In genomic region chr1:243255791-243256512, GRCh38 we compare ENCODE assay signal across 8 cellular contexts. TPM values are rescaled to one million over a fixed set of nuclear protein-coding genes. Genes with fewer than 3 reads are reported as not detected.
DNase-seq lines count a peak whose midpoint lies in the region; ATAC-seq, FAIRE-seq and TF ChIP-seq lines count a peak whose summit lies in the region.

Gene SDCCAG8, plus strand, starts transcription at chr1:243256041. Its CDS starts 133 bp downstream, at chr1:243256174.

- peak within 1 kb of the TSS; percentile 87 for H3K4me3 Mint-ChIP-seq in chondrocyte (ENCODE audit: unreplicated experiment)

- no peaks in the 10 kb centered on the region for H3K9me3 Mint-ChIP-seq in chondrocyte (ENCODE audit: low read depth)

- peak; percentile 97 to 98 for DNase-seq in AML-193 (lab: John Stamatoyannopoulos, UW)
- peak; percentile 91 for DNase-seq in NCI-H510A treated with DMSO at 0.1 percent for 48 hours (lab: John Stamatoyannopoulos, UW)
- DNase-seq in activated CD4-positive, alpha-beta T cell treated with anti-CD3 and anti-CD28 coated beads for 24 hours (ENCODE audit: low read depth in 2 of 2), result peak; percentile 87 to 88
- DNase-seq in chondrocyte (ENCODE audit: low spot score), result peak; percentile 99
- DNase-seq in kidney, result peak; percentile 99
- DNase-seq in stimulated activated CD4-positive, alpha-beta T cell treated with anti-CD3 and anti-CD28 coated beads, Interleukin-15, amount 100 ng/mL, for 24 hours, result peak; percentile 96

- H3K4me1 ChIP-seq in kidney (ENCODE audit: control insufficient read depth in 1 of 2, insufficient read depth in 1 of 2, low read depth in 1 of 2, low read length in 2 of 2), result peaks cover 6 to 21% of the 10 kb centered on the region in 2 donors

- peak within 1 kb of the TSS; percentile 99 for H3K27ac Mint-ChIP-seq in chondrocyte (ENCODE audit: unreplicated experiment)

- H3K9ac ChIP-seq in kidney (ENCODE audit: low read length in 2 of 2), result peak within 1 kb of the TSS; percentile 72 to 97

- peaks cover 45% of the 10 kb centered on the region for H3K4me1 Mint-ChIP-seq in chondrocyte (ENCODE audit: low read depth)

- H3K36me3 ChIP-seq in kidney (ENCODE audit: control insufficient read depth in 1 of 2, insufficient read depth in 2 of 2, low read length in 2 of 2), result no peaks in the 10 kb centered on the region

- H3K36me3 Mint-ChIP-seq in chondrocyte (ENCODE audit: low read depth), result no peaks in the 10 kb centered on the region

- TF ChIP-seq POLR2A in GM19193 (IDR thresholded peaks at IDR 0.05; ENCODE audit: extremely low read depth, insufficient read depth, insufficient read length), result peak; percentile 86

- no peaks in the 10 kb centered on the region for H3K9me3 ChIP-seq in kidney (ENCODE audit: control insufficient read depth in 1 of 2, low read length in 2 of 2)

- H3K27ac ChIP-seq in kidney (ENCODE audit: low read depth in 2 of 2, low read length in 2 of 2), result peak within 1 kb of the TSS; percentile 96 to 97

- H3K4me3 ChIP-seq in kidney (ENCODE audit: low read length in 2 of 2), result peak within 1 kb of the TSS; percentile 96 to 99

- TF ChIP-seq CTCF in chondrocyte (IDR thresholded peaks at IDR 0.05) (no peak), kidney (IDR thresholded peaks at IDR 0.05; ENCODE audit: borderline replicate concordance, extremely low read depth, insufficient read depth) (no peak)

- peak; percentile 73 for ATAC-seq in HG03439 (IDR thresholded peaks at IDR 0.05; ENCODE audit: unreplicated experiment)

- intact Hi-C loops in kidney (cut with DNase I), result no loop called here

- H3K27me3 Mint-ChIP-seq in chondrocyte (ENCODE audit: low read depth), result no peaks in the 10 kb centered on the region

- peak; percentile 96 for FAIRE-seq in kidney (lab: Jason Lieb, UNC)

RNA-seq across cellular contexts. Expression of gene SDCCAG8, which starts in this region (rescaled TPM):
- 19.8 to 26.5 TPM (median 24.9 TPM) in 3 replicates for total RNA-seq in chondrocyte
- 53.2 TPM for total RNA-seq in kidney
- polyA plus RNA-seq in kidney (ENCODE audit: insufficient read depth, low read depth, low replicate concordance), result 29.6 TPM

Comparison
In these comparisons a context has a peak if more than half of its experiments do, and no peak if none do; other contexts are left out.
1. Peak in every context shown above with its lines: DNase-seq, ATAC-seq, H3K4me3 ChIP-seq and H3K27ac ChIP-seq.